1 cellular context compared by ENCODE assay signal in the genomic region with DNA sequence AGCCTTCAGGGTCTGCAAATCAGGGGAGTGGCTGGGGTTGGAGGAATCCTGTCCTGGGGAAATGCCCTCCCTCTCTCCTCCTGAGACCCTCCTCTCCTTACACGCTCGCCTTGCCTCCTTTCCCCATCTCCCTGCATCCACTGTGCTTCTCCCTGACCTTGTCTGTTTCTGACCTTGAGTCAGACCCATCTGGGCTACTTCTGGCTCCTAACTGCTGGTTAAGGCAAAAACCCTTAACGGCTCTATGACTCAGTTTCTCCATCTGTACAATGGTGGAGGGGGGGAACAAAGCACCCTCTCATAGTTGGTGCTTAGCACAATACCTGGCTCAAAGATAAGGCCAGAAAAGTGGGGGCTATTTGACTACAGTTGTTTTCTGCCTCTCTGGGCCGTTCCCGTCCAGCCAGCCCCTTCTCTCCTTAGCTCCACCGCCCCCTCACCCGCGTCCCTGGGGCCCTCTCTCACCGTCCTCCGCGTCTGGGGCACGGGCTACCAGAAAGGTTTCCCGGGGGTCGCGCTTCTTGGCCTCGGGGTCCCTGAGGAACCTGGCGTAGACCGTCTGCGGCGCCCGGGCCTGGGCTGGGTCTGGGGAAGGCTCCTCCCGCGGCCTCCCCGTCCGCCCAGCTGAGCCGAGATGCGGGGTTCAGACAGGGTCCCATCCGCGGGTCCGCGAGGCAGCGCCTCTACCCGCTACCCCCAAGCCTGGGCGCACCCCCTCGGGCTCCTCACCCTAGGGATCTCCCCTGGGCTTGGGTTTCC.
TF ChIP-seq lines count a peak whose summit lies in the region.

No MANE protein-coding gene starts in this region.

TF ChIP-seq in WTC11, 78 proteins besides CTCF, POLR2A, EP300 and RAD21 (continued from another document):
- TF ChIP-seq, protein P1, sequence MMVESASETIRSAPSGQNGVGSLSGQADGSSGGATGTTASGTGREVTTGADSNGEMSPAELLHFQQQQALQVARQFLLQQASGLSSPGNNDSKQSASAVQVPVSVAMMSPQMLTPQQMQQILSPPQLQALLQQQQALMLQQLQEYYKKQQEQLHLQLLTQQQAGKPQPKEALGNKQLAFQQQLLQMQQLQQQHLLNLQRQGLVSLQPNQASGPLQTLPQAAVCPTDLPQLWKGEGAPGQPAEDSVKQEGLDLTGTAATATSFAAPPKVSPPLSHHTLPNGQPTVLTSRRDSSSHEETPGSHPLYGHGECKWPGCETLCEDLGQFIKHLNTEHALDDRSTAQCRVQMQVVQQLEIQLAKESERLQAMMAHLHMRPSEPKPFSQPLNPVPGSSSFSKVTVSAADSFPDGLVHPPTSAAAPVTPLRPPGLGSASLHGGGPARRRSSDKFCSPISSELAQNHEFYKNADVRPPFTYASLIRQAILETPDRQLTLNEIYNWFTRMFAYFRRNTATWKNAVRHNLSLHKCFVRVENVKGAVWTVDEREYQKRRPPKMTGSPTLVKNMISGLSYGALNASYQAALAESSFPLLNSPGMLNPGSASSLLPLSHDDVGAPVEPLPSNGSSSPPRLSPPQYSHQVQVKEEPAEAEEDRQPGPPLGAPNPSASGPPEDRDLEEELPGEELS (CRISPR knock-in tag; IDR thresholded peaks at IDR 0.05) = no peak
- TF ChIP-seq, protein P2, sequence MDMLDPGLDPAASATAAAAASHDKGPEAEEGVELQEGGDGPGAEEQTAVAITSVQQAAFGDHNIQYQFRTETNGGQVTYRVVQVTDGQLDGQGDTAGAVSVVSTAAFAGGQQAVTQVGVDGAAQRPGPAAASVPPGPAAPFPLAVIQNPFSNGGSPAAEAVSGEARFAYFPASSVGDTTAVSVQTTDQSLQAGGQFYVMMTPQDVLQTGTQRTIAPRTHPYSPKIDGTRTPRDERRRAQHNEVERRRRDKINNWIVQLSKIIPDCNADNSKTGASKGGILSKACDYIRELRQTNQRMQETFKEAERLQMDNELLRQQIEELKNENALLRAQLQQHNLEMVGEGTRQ (CRISPR knock-in tag; IDR thresholded peaks at IDR 0.05) = no peak
- TF ChIP-seq ZNF317 (CRISPR knock-in tag; IDR thresholded peaks at IDR 0.05; ENCODE audit: borderline replicate concordance, low read depth) (no peak), SMAD3 (CRISPR knock-in tag; IDR thresholded peaks at IDR 0.05; ENCODE audit: borderline replicate concordance) (no peak), RELA (CRISPR knock-in tag; IDR thresholded peaks at IDR 0.05; ENCODE audit: borderline replicate concordance) (no peak), GRHL2 (CRISPR knock-in tag; IDR thresholded peaks at IDR 0.05; ENCODE audit: insufficient replicate concordance, severe bottlenecking) (no peak), FOXK1 (CRISPR knock-in tag; IDR thresholded peaks at IDR 0.05) (no peak), FOXJ3 (CRISPR knock-in tag; IDR thresholded peaks at IDR 0.05; ENCODE audit: borderline replicate concordance) (no peak), PRRX2 (CRISPR knock-in tag; IDR thresholded peaks at IDR 0.05) (no peak), ZNF263 (CRISPR knock-in tag; IDR thresholded peaks at IDR 0.05; ENCODE audit: low read depth) (no peak), FOXP1 (CRISPR knock-in tag; IDR thresholded peaks at IDR 0.05; ENCODE audit: borderline replicate concordance) (no peak; the same call in 1 of the 2 replicates), ZNF121 (CRISPR knock-in tag; IDR thresholded peaks at IDR 0.05) (no peak)
- TF ChIP-seq, protein P3, sequence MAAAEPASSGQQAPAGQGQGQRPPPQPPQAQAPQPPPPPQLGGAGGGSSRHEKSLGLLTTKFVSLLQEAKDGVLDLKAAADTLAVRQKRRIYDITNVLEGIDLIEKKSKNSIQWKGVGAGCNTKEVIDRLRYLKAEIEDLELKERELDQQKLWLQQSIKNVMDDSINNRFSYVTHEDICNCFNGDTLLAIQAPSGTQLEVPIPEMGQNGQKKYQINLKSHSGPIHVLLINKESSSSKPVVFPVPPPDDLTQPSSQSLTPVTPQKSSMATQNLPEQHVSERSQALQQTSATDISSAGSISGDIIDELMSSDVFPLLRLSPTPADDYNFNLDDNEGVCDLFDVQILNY (CRISPR knock-in tag; IDR thresholded peaks at IDR 0.05) = no peak
- TF ChIP-seq, protein P4, sequence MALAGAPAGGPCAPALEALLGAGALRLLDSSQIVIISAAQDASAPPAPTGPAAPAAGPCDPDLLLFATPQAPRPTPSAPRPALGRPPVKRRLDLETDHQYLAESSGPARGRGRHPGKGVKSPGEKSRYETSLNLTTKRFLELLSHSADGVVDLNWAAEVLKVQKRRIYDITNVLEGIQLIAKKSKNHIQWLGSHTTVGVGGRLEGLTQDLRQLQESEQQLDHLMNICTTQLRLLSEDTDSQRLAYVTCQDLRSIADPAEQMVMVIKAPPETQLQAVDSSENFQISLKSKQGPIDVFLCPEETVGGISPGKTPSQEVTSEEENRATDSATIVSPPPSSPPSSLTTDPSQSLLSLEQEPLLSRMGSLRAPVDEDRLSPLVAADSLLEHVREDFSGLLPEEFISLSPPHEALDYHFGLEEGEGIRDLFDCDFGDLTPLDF (CRISPR knock-in tag; IDR thresholded peaks at IDR 0.05) = no peak
